ENCODE assay signal across 8 cellular contexts in the genomic region with DNA sequence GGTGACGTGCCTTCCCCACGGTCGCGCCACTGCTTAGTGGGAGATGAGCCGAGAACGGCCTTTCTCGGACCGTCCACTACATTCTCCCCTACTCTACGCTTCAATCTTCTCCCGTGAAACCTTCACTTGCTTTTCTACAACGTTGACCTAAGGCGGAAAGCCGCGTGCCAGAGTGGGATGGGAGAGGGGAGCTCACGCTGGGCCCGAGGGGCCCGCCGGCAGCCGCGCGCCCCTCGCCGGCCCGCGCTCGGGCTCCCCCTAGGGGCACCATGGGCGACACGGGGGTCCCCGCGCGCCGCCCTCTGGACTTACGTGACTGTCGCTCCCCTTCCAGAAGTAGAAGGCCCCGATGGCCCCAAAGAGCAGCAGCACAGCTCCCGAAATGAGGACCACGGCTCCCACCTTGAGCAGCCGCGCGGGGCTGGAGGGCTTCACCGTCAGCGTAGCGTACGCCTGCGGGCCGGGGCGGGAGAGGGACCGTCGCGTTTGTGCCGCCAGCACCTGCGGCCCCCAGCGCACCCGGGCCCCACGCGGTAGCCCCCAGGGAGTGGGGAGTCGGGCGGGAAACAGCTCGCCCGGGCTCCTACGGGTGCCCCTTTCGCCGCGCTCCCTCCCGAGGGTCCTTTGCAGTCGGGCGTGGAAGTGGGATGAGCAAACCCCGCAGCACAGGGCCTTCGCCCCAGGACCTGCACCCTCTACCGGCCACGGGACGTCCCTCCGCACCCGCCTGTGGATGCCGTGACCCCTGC. TPM values are rescaled to one million over a fixed set of nuclear protein-coding genes. Genes with fewer than 3 reads are reported as not detected.
DNase-seq lines count a peak whose midpoint lies in the region; ATAC-seq lines count a peak whose summit lies in the region.

No MANE protein-coding gene starts in this region.

- H4K20me1 ChIP-seq in BLaER1 = no peaks in the 10 kb centered on the region

- peak; percentile 68 to 73 for ATAC-seq in right cardiac atrium

- H3K4me3 ChIP-seq in BLaER1 (peak overlapping the region; percentile 61), H7 (ENCODE audit: insufficient read depth, low read depth, low read length) (peak overlapping the region; percentile 71), right cardiac atrium (ENCODE audit: low read length) (peak overlapping the region; percentile 32), skeletal muscle satellite cell (ENCODE audit: low read length) (peak overlapping the region; percentile 55)

- H3K9ac ChIP-seq in BLaER1 = no peak overlapping the region
- H3K9ac ChIP-seq in skeletal muscle satellite cell (ENCODE audit: low read depth, low read length) = no peak overlapping the region

- H3K4me2 ChIP-seq in BLaER1 (peak overlapping the region; percentile 58), skeletal muscle satellite cell (ENCODE audit: low read length) (peak overlapping the region; percentile 61)

- DNase-seq in H7 (peak; percentile 92), right cardiac atrium (peak; percentile 22 to 64 (median 60)), GF-D8 (lab: John Stamatoyannopoulos, UW) (no peak), SHP77 (lab: John Stamatoyannopoulos, UW) (no peak)
- peak; percentile 37 to 58 for DNase-seq in activated T-cell treated with anti-CD3 and anti-CD28 coated beads, Interleukin-2, amount 50 U/mL, for 48 hours
- DNase-seq in activated effector memory CD4-positive, alpha-beta T cell treated with Interleukin-2 at 50 U/mL for 16 hours = no peak

- H3K27ac ChIP-seq in BLaER1 (no peak overlapping the region), right cardiac atrium (ENCODE audit: low read length) (no peak overlapping the region)

- H3K36me3 ChIP-seq in BLaER1 = no peaks in the 10 kb centered on the region
- H3K36me3 ChIP-seq in H7 (replicated peaks; ENCODE audit: control insufficient read depth, insufficient read depth, low read length) = no peaks in the 10 kb centered on the region
- no peaks in the 10 kb centered on the region for H3K36me3 ChIP-seq in skeletal muscle satellite cell (ENCODE audit: insufficient read depth, low read length)

- peaks cover 19% of the 10 kb centered on the region for H3K9me3 ChIP-seq in BLaER1
- peaks cover 1% of the 10 kb centered on the region for H3K9me3 ChIP-seq in right cardiac atrium (ENCODE audit: control insufficient read depth, low read length)
- no peaks in the 10 kb centered on the region for H3K9me3 ChIP-seq in skeletal muscle satellite cell (replicated peaks; ENCODE audit: low read length)

- intact Hi-C loops in right cardiac atrium (cut with DNase I) = no loop called here

- peaks cover 36% of the 10 kb centered on the region for H3K27me3 ChIP-seq in BLaER1
- H3K27me3 ChIP-seq in H7 (ENCODE audit: control insufficient read depth, insufficient read depth, low read length) = peaks cover 5% of the 10 kb centered on the region; the same call in 1 of the 2 replicates
- no peaks in the 10 kb centered on the region for H3K27me3 ChIP-seq in right cardiac atrium (ENCODE audit: control insufficient read depth, insufficient read depth)
- peaks cover 57% of the 10 kb centered on the region for H3K27me3 ChIP-seq in skeletal muscle satellite cell (ENCODE audit: control insufficient read depth, insufficient read depth, low read length)

- H3K4me1 ChIP-seq in BLaER1 = 0 out of 2 replicates have a peak, but pooled peaks cover 6% of the 10 kb centered on the region
- no peaks in the 10 kb centered on the region for H3K4me1 ChIP-seq in right cardiac atrium (ENCODE audit: control insufficient read depth, insufficient read depth, low read length)
- H3K4me1 ChIP-seq in skeletal muscle satellite cell (ENCODE audit: control insufficient read depth, insufficient read depth, low read length) = peaks cover 6% of the 10 kb centered on the region

- 4% methylated on average over 75 of the region's 75 CpGs for WGBS in right cardiac atrium

RNA-seq across cellular contexts. Expression of a gene that starts 0.7 kb away (rescaled TPM):
- total RNA-seq in H7 (2014; rRNA removed; shearing (Covaris generic)) = 42.6 and 51.7 TPM in 2 replicates
- not detected for total RNA-seq in right cardiac atrium
- 0.05 TPM for polyA plus RNA-seq in right cardiac atrium
- total RNA-seq in skeletal muscle satellite cell (2012; rRNA removed) = not detected in 2 replicates

Comparison
In these comparisons a context has a peak if more than half of its experiments do, and no peak if none do; other contexts are left out.
1. DNase-seq: peak in H7 (single experiment), activated T-cell treated with anti-CD3 and anti-CD28 coated beads, Interleukin-2, amount 50 U/mL, for 48 hours (2 of 2) and right cardiac atrium (3 of 3); none in activated effector memory CD4-positive, alpha-beta T cell treated with Interleukin-2 at 50 U/mL for 16 hours (single experiment), GF-D8 (single experiment) and SHP77 (0 of 2).
2. RNA of a gene that starts 0.7 kb away (total RNA-seq): 42.6 to 51.7 TPM in H7; not detected in right cardiac atrium; every median in the first group is over 10 times any median in the second.
3. Peak in every context shown above with its lines, with median percentiles within 50 percentile points of each other: H3K4me3 ChIP-seq.